Comparison of ENCODE assay signal across 19 cellular contexts in genomic region chr6:112846711-112847110, GRCh38.
"Had no signal": no experiment of that assay in that cellular context is flagged by ENCODE, and none has a peak within 500 bp of the region (broad histone marks: within the 10 kb centered on the region; RNA-seq: fewer than 3 reads in every experiment).

No MANE protein-coding gene starts in this region.

- H3K4me1 Mint-ChIP-seq: naive B cell had no signal

- H3K9me3 ChIP-seq: ascending aorta, breast epithelium, thyroid gland had no signal

- H3K27ac ChIP-seq: ascending aorta, breast epithelium, foreskin keratinocyte, thyroid gland, VCaP had no signal

- H3K27me3 ChIP-seq: ascending aorta, breast epithelium, foreskin keratinocyte, thyroid gland had no signal

- H3K36me3 Mint-ChIP-seq: naive B cell had no signal

- H3K36me3 ChIP-seq: ascending aorta, breast epithelium, thyroid gland had no signal

- H3K27ac Mint-ChIP-seq: activated T-cell treated with anti-CD3 and anti-CD28 coated beads, Interleukin-2, amount 50 U/mL, for 72 hours; naive B cell had no signal

- H3K4me3 ChIP-seq: ascending aorta, breast epithelium, thyroid gland had no signal

- DNase-seq: activated CD4-positive, alpha-beta T cell treated with anti-CD3 and anti-CD28 coated beads, Interleukin-2, amount 50 U/mL, for 4 hours; activated effector memory CD4-positive, alpha-beta T cell treated with anti-CD3 and anti-CD28 coated beads, Interleukin-2, amount 50 U/mL, for 16 hours; activated naive CD4-positive, alpha-beta T cell treated with anti-CD3 and anti-CD28 coated beads, Interleukin-2, amount 50 U/mL, for 16 hours; activated T-cell treated with anti-CD3 and anti-CD28 coated beads, Interleukin-2, amount 50 U/mL, for 72 hours; effector CD4-positive, alpha-beta T cell; foreskin keratinocyte; hippocampal formation; islet precursor cell; left colon; naive B cell; retina; stimulated activated CD4-positive, alpha-beta T cell treated with anti-CD3 and anti-CD28 coated beads, Interleukin-2, amount 100 ng/mL, for 24 hours; stimulated activated naive CD4-positive, alpha-beta T cell treated with Interleukin-2 at 50 U/mL for 16 hours; SW 1271; T-helper 2 cell; thyroid gland had no signal

- H3K4me3 Mint-ChIP-seq: activated T-cell treated with anti-CD3 and anti-CD28 coated beads, Interleukin-2, amount 50 U/mL, for 72 hours; naive B cell had no signal
